8 cellular contexts compared by ENCODE assay signal in the genomic region with DNA sequence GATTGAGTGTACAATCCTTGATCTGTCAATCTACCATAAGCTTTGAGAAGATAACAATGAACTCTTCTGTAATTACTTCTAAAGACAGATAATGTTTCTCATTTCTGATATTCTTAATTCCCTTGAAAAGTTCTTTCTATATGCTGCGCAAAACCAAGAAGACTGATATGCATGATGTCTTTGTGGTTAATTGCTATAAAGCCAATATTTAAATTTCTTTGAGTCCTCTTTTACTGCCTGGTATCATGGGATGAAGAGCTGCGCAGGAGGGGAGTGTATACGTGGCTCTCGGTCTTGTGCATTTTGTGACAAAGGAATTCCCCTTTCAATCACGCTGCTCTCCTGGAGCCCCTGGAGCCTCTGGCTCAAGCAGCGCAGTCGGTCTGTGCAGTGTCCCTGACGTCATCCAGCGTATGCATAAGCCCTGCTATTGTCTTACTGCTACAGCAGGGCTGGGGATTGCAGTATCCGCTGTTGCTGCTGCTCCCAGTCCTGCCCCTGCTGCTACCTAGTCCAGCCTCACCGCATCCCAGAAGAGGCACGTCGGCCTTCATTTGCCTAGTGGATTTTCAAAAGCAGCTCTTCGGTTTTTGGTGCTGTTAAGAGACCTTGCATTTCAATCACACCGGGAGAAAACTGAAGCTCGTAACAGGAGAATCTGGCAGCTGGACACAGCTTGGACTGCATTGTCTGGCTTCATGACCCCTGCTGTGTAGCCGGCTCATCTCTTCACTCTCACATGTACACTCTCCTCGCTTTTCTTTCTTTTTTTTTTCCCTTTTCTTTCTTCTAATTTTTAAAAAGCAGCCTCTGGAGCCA.
DNase-seq lines count a peak whose midpoint lies in the region; ATAC-seq, FAIRE-seq and TF ChIP-seq lines count a peak whose summit lies in the region.

No MANE protein-coding gene starts in this region.

- intact Hi-C loops in CD14-positive monocyte (cut with micrococcal nuclease): no loop called here

- ATAC-seq in HG03565 (IDR thresholded peaks at IDR 0.05; ENCODE audit: unreplicated experiment): no peak

- no peak overlapping the region for H3K27ac Mint-ChIP-seq in CD14-positive monocyte

- peak overlapping the region; percentile 6 for H3K4me3 ChIP-seq in retinal pigment epithelial cell (ENCODE audit: low read length)

- TF ChIP-seq POLR2A in GM12892 (IDR thresholded peaks at IDR 0.05; ENCODE audit: low read depth, low read length): no peak

- DNase-seq in Ammon's horn (ENCODE audit: low spot score): peak; percentile 97
- peak; percentile 89 for DNase-seq in NCI-H2029 (lab: John Stamatoyannopoulos, UW)
- DNase-seq in astrocyte of the hippocampus (ENCODE audit: low read depth, low spot score): peak; percentile 93
- peak; percentile 75 to 94 for DNase-seq in hippocampal formation (lab: John Stamatoyannopoulos, UW)
- peak; percentile 69 for DNase-seq in retinal pigment epithelial cell (ENCODE audit: low read depth)
- no peak for DNase-seq in CD14-positive monocyte (ENCODE audit: low spot score)
- DNase-seq in GM12892 (ENCODE audit: insufficient read length): no peak

- no peak for FAIRE-seq in GM12892 (lab: Jason Lieb, UNC)

- no peaks in the 10 kb centered on the region for H3K9me3 Mint-ChIP-seq in CD14-positive monocyte

- no peak overlapping the region for H3K4me3 Mint-ChIP-seq in CD14-positive monocyte

- peaks cover 16% of the 10 kb centered on the region for H3K4me1 Mint-ChIP-seq in CD14-positive monocyte

- no peaks in the 10 kb centered on the region for H3K36me3 Mint-ChIP-seq in CD14-positive monocyte

- H3K27me3 Mint-ChIP-seq in CD14-positive monocyte (ENCODE audit: low read depth in 3 of 3): no peaks in the 10 kb centered on the region

- TF ChIP-seq CTCF in retinal pigment epithelial cell (conservative IDR thresholded peaks at IDR 0.05; ENCODE audit: low read depth, low read length) (no peak), CD14-positive monocyte (IDR thresholded peaks at IDR 0.05) (no peak)

Comparison
In these comparisons a context has a peak if more than half of its experiments do, and no peak if none do; other contexts are left out.
1. DNase-seq: peak in Ammon's horn (single experiment), NCI-H2029 (single experiment), astrocyte of the hippocampus (single experiment), hippocampal formation (2 of 2) and retinal pigment epithelial cell (single experiment); none in CD14-positive monocyte (single experiment) and GM12892 (single experiment).